Comparison of ENCODE assay signal across 28 cellular contexts in genomic region chr4:106422766-106423165, GRCh38. TPM values are rescaled to one million over a fixed set of nuclear protein-coding genes. Genes with fewer than 3 reads are reported as not detected.
"Had no signal": no experiment of that assay in that cellular context is flagged by ENCODE, and none has a peak within 500 bp of the region (broad histone marks: within the 10 kb centered on the region; RNA-seq: fewer than 3 reads in every experiment).

No MANE protein-coding gene starts in this region.

- H3K4me2 ChIP-seq: hepatocyte, neural progenitor cell had no signal

- H2AFZ ChIP-seq: hepatocyte, neural progenitor cell had no signal

- H3K9ac ChIP-seq: neural progenitor cell had no signal

- H3K4me3 Mint-ChIP-seq: natural killer cell treated with Interleukin-12 subunit alpha and Interleukin-12 subunit beta and Interleukin-15 and Interleukin-18, amount 100 ng/mL, for 72 hours; neural progenitor cell; stimulated activated effector memory CD8-positive, alpha-beta T cell treated with anti-CD3 and anti-CD28 coated beads, Interleukin-12 subunit alpha, Interleukin-12 subunit beta, amount 100 ng/mL, for 72 hours had no signal

- ATAC-seq: esophagus mucosa; left colon; left ventricle myocardium superior; mucosa of descending colon; natural killer cell treated with Interleukin-12 subunit alpha and Interleukin-12 subunit beta and Interleukin-15 and Interleukin-18, amount 100 ng/mL, for 72 hours; stimulated activated effector memory CD8-positive, alpha-beta T cell treated with anti-CD3 and anti-CD28 coated beads, Interleukin-12 subunit alpha, Interleukin-12 subunit beta, amount 100 ng/mL, for 72 hours; stimulated activated naive CD8-positive, alpha-beta T cell treated with anti-CD3 and anti-CD28 coated beads, Interleukin-15, Interleukin-2, amounts not matched to agents 100 U/mL and 50 U/mL, for 24 hours had no signal

- H3K27me3 ChIP-seq: hepatocyte, neural progenitor cell, ovary, right atrium auricular region, sigmoid colon, suprapubic skin, thyroid gland, upper lobe of left lung, uterus had no signal

- H3K79me2 ChIP-seq: hepatocyte had no signal

- H3K9me3 ChIP-seq: mucosa of descending colon, ovary, right atrium auricular region, sigmoid colon, suprapubic skin, thyroid gland, upper lobe of left lung, uterus had no signal

- H3K9me3 Mint-ChIP-seq: neural progenitor cell had no signal

- H3K27me3 Mint-ChIP-seq: natural killer cell treated with Interleukin-12 subunit alpha and Interleukin-12 subunit beta and Interleukin-15 and Interleukin-18, amount 100 ng/mL, for 72 hours had no signal

- H3K4me3 ChIP-seq: hepatocyte, mucosa of descending colon, neural progenitor cell, ovary, right atrium auricular region, sigmoid colon, suprapubic skin, thyroid gland, upper lobe of left lung, uterus had no signal

- H3K27ac Mint-ChIP-seq: natural killer cell treated with Interleukin-12 subunit alpha and Interleukin-12 subunit beta and Interleukin-15 and Interleukin-18, amount 100 ng/mL, for 72 hours; neural progenitor cell; stimulated activated effector memory CD8-positive, alpha-beta T cell treated with anti-CD3 and anti-CD28 coated beads, Interleukin-12 subunit alpha, Interleukin-12 subunit beta, amount 100 ng/mL, for 72 hours had no signal

- H3K36me3 ChIP-seq: neural progenitor cell, ovary, right atrium auricular region, sigmoid colon, suprapubic skin, thyroid gland, upper lobe of left lung, uterus had no signal

- DNase-seq: cortex of kidney; effector memory CD4-positive, alpha-beta T cell; foreskin melanocyte; head of caudate nucleus; left colon; left ventricle myocardium superior; mesendoderm; mucosa of descending colon; nucleus accumbens; ovary; sigmoid colon; small intestine; stimulated activated CD4-positive, alpha-beta T cell treated with anti-CD3 and anti-CD28 coated beads, Interleukin-4, amount 100 ng/mL, for 1 hour; stimulated activated CD8-positive, alpha-beta memory T cell treated with anti-CD3 and anti-CD28 coated beads, Interleukin-4, amount 100 ng/mL, for 48 hours; stimulated activated naive CD8-positive, alpha-beta T cell treated with anti-CD3 and anti-CD28 coated beads, Interleukin-15, Interleukin-2, amounts not matched to agents 100 U/mL and 50 U/mL, for 24 hours; thyroid gland; upper lobe of left lung; uterus had no signal

- H3K4me1 ChIP-seq: neural progenitor cell, right atrium auricular region, suprapubic skin, thyroid gland, upper lobe of left lung, uterus had no signal

- H3K27ac ChIP-seq: hepatocyte, neural progenitor cell, ovary, right atrium auricular region, suprapubic skin, thyroid gland, upper lobe of left lung, uterus had no signal

- H3K4me1 Mint-ChIP-seq: stimulated activated effector memory CD8-positive, alpha-beta T cell treated with anti-CD3 and anti-CD28 coated beads, Interleukin-12 subunit alpha, Interleukin-12 subunit beta, amount 100 ng/mL, for 72 hours had no signal

- H3K36me3 Mint-ChIP-seq: natural killer cell treated with Interleukin-12 subunit alpha and Interleukin-12 subunit beta and Interleukin-15 and Interleukin-18, amount 100 ng/mL, for 72 hours; neural progenitor cell; stimulated activated effector memory CD8-positive, alpha-beta T cell treated with anti-CD3 and anti-CD28 coated beads, Interleukin-12 subunit alpha, Interleukin-12 subunit beta, amount 100 ng/mL, for 72 hours had no signal

RNA-seq across cellular contexts. Expression of gene GIMD1, which starts 54.2 kb away (rescaled TPM):
- total RNA-seq: esophagus mucosa; hepatocyte; kidney epithelial cell; left colon; left ventricle myocardium superior; lung microvascular endothelial cell; mucosa of descending colon; natural killer cell treated with Interleukin-12 subunit alpha and Interleukin-12 subunit beta and Interleukin-15 and Interleukin-18, amount 100 ng/mL, for 72 hours; ovary; posterior vena cava; right atrium auricular region; sigmoid colon; suprapubic skin; thyroid gland; upper lobe of left lung; uterus had no signal
- polyA plus RNA-seq: hepatocyte, ovary, sigmoid colon had no signal
